In genomic region chr6:34891296-34891695, GRCh38 we compare ENCODE assay signal across 12 cellular contexts. TPM values are rescaled to one million over a fixed set of nuclear protein-coding genes. Genes with fewer than 3 reads are reported as not detected.
DNase-seq lines count a peak whose midpoint lies in the region; TF ChIP-seq lines count a peak whose summit lies in the region.
"Had no signal": no experiment of that assay in that cellular context is flagged by ENCODE, and none has a peak within 500 bp of the region (broad histone marks: within the 10 kb centered on the region; RNA-seq: fewer than 3 reads in every experiment).

No MANE protein-coding gene starts in this region.

- H3K27ac ChIP-seq in duodenal mucosa (ENCODE audit: low read depth, low read length) (no peak overlapping the region), neural progenitor cell (no peak overlapping the region)

- H3F3A ChIP-seq in neural progenitor cell (ENCODE audit: low read depth), result peaks cover 19% of the 10 kb centered on the region

- H3K4me3 ChIP-seq in NB4 (ENCODE audit: low read depth, low read length), result peak overlapping the region; percentile 83
- H3K4me3 ChIP-seq in duodenal mucosa (ENCODE audit: low read depth in 1 of 2, low read length in 2 of 2), result peak overlapping the region; percentile 49 to 97
- no peak overlapping the region for H3K4me3 ChIP-seq in neural progenitor cell

- H2AFZ ChIP-seq in neural progenitor cell (replicated peaks), result no peak overlapping the region

- peaks cover 44% of the 10 kb centered on the region for H4K20me1 ChIP-seq in neural progenitor cell (ENCODE audit: low read depth)

- H3K27me3 Mint-ChIP-seq in activated CD4-positive, alpha-beta T cell treated with anti-CD3 and anti-CD28 coated beads, Interleukin-2, amount 10 ng/mL, durations not matched to agents 24 days and 14 days, result peaks cover 12% of the 10 kb centered on the region
- no peaks in the 10 kb centered on the region for H3K27me3 Mint-ChIP-seq in neural progenitor cell (ENCODE audit: insufficient read depth, low read depth)
- H3K27me3 Mint-ChIP-seq: activated CD8-positive, alpha-beta T cell treated with anti-CD3 and anti-CD28 coated beads for 36 hours had no signal

- no peaks in the 10 kb centered on the region for H3K36me3 ChIP-seq in duodenal mucosa (ENCODE audit: control insufficient read depth in 1 of 2, insufficient read depth in 2 of 2, low read length in 2 of 2)
- no peaks in the 10 kb centered on the region for H3K36me3 ChIP-seq in neural progenitor cell

- H3K9ac ChIP-seq in duodenal mucosa (ENCODE audit: low read depth in 1 of 2, low read length in 2 of 2) (peak overlapping the region in 1 of 2 donors; percentile 60), neural progenitor cell (no peak overlapping the region)

- peaks cover 23% of the 10 kb centered on the region for H3K4me1 Mint-ChIP-seq in activated CD4-positive, alpha-beta T cell treated with anti-CD3 and anti-CD28 coated beads, Interleukin-2, amount 10 ng/mL, durations not matched to agents 24 days and 14 days
- H3K4me1 Mint-ChIP-seq in neural progenitor cell, result peaks cover 28% of the 10 kb centered on the region

- no peaks in the 10 kb centered on the region for H3K9me3 Mint-ChIP-seq in activated CD4-positive, alpha-beta T cell treated with anti-CD3 and anti-CD28 coated beads, Interleukin-2, amount 10 ng/mL, durations not matched to agents 24 days and 14 days
- no peaks in the 10 kb centered on the region for H3K9me3 Mint-ChIP-seq in neural progenitor cell
- H3K9me3 Mint-ChIP-seq: activated CD8-positive, alpha-beta T cell treated with anti-CD3 and anti-CD28 coated beads for 36 hours had no signal

- DNase-seq in activated CD4-positive, alpha-beta T cell treated with anti-CD3 and anti-CD28 coated beads, Interleukin-2, amount 10 ng/mL, durations not matched to agents 24 days and 14 days, result no peak
- DNase-seq in activated CD4-positive, alpha-beta T cell treated with anti-CD3 and anti-CD28 coated beads, Interleukin-2, amount 50 U/mL, for 4 hours, result no peak
- DNase-seq in NB4 (ENCODE audit: low read depth), result no peak
- DNase-seq in neural progenitor cell (ENCODE audit: low spot score), result no peak
- no peak for DNase-seq in occipital lobe (lab: John Stamatoyannopoulos, UW)
- no peak for DNase-seq in NCI-H1694 treated with DMSO at 0.1 percent for 48 hours (lab: John Stamatoyannopoulos, UW)
- DNase-seq in activated CD8-positive, alpha-beta memory T cell treated with anti-CD3 and anti-CD28 coated beads, Interleukin-2, amount 50 U/mL, for 4 hours, result no peak
- DNase-seq: activated CD8-positive, alpha-beta T cell treated with anti-CD3 and anti-CD28 coated beads for 36 hours; DMS79; effector CD4-positive, alpha-beta T cell; trophoblast cell had no signal

- no peak overlapping the region for H3K27ac Mint-ChIP-seq in activated CD4-positive, alpha-beta T cell treated with anti-CD3 and anti-CD28 coated beads, Interleukin-2, amount 10 ng/mL, durations not matched to agents 24 days and 14 days
- H3K27ac Mint-ChIP-seq in neural progenitor cell, result no peak overlapping the region
- H3K27ac Mint-ChIP-seq: activated CD8-positive, alpha-beta T cell treated with anti-CD3 and anti-CD28 coated beads for 36 hours had no signal

- H3K4me2 ChIP-seq in neural progenitor cell, result no peak overlapping the region

- H3K4me1 ChIP-seq in duodenal mucosa (ENCODE audit: control insufficient read depth in 1 of 2, insufficient read depth in 2 of 2, low read length in 2 of 2), result peaks cover 17 to 29% of the 10 kb centered on the region in 2 donors
- peaks cover 7% of the 10 kb centered on the region for H3K4me1 ChIP-seq in neural progenitor cell

- H3K9me3 ChIP-seq in duodenal mucosa (ENCODE audit: control insufficient read depth in 1 of 2, low read length in 2 of 2) (no peaks in the 10 kb centered on the region), neural progenitor cell (ENCODE audit: low read depth) (no peaks in the 10 kb centered on the region)

- TF ChIP-seq CTCF in NB4 (IDR thresholded peaks at IDR 0.05; ENCODE audit: low read depth, low read length) (no peak), neural progenitor cell (IDR thresholded peaks at IDR 0.05) (no peak)

- H3K79me2 ChIP-seq in neural progenitor cell (ENCODE audit: low read depth), result peaks cover 81% of the 10 kb centered on the region

- no peak for TF ChIP-seq POLR2A in NB4 (IDR thresholded peaks at IDR 0.05; ENCODE audit: extremely low read depth, insufficient read length)

- H3K27me3 ChIP-seq in duodenal mucosa (ENCODE audit: control insufficient read depth in 1 of 2, insufficient read depth in 2 of 2, low read length in 2 of 2) (no peaks in the 10 kb centered on the region), neural progenitor cell (no peaks in the 10 kb centered on the region)

- peaks cover 4% of the 10 kb centered on the region for H3K36me3 Mint-ChIP-seq in activated CD4-positive, alpha-beta T cell treated with anti-CD3 and anti-CD28 coated beads, Interleukin-2, amount 10 ng/mL, durations not matched to agents 24 days and 14 days (ENCODE audit: low read depth)
- no peaks in the 10 kb centered on the region for H3K36me3 Mint-ChIP-seq in neural progenitor cell

- intact Hi-C loops in activated CD4-positive, alpha-beta T cell treated with anti-CD3 and anti-CD28 coated beads, Interleukin-2, amount 10 ng/mL, durations not matched to agents 24 days and 14 days (cut with micrococcal nuclease), result no loop called here

- H3K4me3 Mint-ChIP-seq in activated CD4-positive, alpha-beta T cell treated with anti-CD3 and anti-CD28 coated beads, Interleukin-2, amount 10 ng/mL, durations not matched to agents 24 days and 14 days, result peak overlapping the region; percentile 45
- peak overlapping the region; percentile 28 for H3K4me3 Mint-ChIP-seq in neural progenitor cell

RNA-seq across cellular contexts. Expression of gene ANKS1A, which starts 2.2 kb away (rescaled TPM):
- total RNA-seq in activated CD4-positive, alpha-beta T cell treated with anti-CD3 and anti-CD28 coated beads, Interleukin-2, amount 10 ng/mL, durations not matched to agents 24 days and 14 days, result 7.3 and 8.4 TPM in 2 replicates
- total RNA-seq in neural progenitor cell (ENCODE audit: low replicate concordance) (17.0 and 25.6 TPM in 2 replicates), occipital lobe (11.4 TPM)

RNA-seq across cellular contexts. Expression of gene TAF11, which starts 3.5 kb away (rescaled TPM):
- total RNA-seq in activated CD4-positive, alpha-beta T cell treated with anti-CD3 and anti-CD28 coated beads, Interleukin-2, amount 10 ng/mL, durations not matched to agents 24 days and 14 days, result 37.3 and 40.3 TPM in 2 replicates
- total RNA-seq in neural progenitor cell (ENCODE audit: low replicate concordance) (51.8 and 75.0 TPM in 2 replicates), occipital lobe (32.4 TPM)
